ENCODE assay signal across 1 cellular context in the genomic region with DNA sequence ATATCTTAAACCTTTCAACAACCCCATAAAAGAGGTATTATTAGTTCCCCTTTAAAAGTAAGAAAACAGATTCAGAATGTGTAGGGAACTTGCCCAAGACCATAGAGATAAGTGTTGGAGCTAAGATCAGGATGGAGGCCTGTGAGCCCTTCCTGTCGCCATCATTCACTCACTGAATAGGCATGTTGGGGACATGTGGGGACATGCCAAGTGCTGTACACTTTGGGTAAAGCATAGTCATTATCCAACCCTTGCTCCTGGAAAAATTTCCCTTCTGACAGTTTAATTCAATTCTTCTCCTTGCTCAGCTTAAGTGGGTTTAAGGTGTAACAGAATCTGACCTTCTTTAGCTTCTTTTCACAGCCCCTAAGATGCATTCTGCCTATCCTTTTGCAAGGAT.
TF ChIP-seq lines count a peak whose summit lies in the region.

No MANE protein-coding gene starts in this region.

TF ChIP-seq in HepG2, 621 proteins besides CTCF, POLR2A, EP300 and RAD21:
- TF ChIP-seq ZNF605 (CRISPR knock-in tag; IDR thresholded peaks at IDR 0.05), result no peak
- TF ChIP-seq ATF4 (CRISPR knock-in tag; IDR thresholded peaks at IDR 0.05), result no peak
- TF ChIP-seq ZMAT5 (CRISPR knock-in tag; IDR thresholded peaks at IDR 0.05; ENCODE audit: borderline replicate concordance, low read depth), result no peak
- TF ChIP-seq SATB2 (CRISPR knock-in tag; IDR thresholded peaks at IDR 0.05), result no peak
- no peak for TF ChIP-seq CSRNP1 (CRISPR knock-in tag; IDR thresholded peaks at IDR 0.05)
- no peak for TF ChIP-seq KDM6A (CRISPR knock-in tag; IDR thresholded peaks at IDR 0.05; ENCODE audit: low read depth)
- TF ChIP-seq, protein P1, sequence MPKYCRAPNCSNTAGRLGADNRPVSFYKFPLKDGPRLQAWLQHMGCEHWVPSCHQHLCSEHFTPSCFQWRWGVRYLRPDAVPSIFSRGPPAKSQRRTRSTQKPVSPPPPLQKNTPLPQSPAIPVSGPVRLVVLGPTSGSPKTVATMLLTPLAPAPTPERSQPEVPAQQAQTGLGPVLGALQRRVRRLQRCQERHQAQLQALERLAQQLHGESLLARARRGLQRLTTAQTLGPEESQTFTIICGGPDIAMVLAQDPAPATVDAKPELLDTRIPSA (CRISPR knock-in tag; IDR thresholded peaks at IDR 0.05; ENCODE audit: borderline replicate concordance), result no peak
- TF ChIP-seq MED1 (CRISPR knock-in tag; IDR thresholded peaks at IDR 0.05), result no peak
- TF ChIP-seq TIGD3 (CRISPR knock-in tag; IDR thresholded peaks at IDR 0.05; ENCODE audit: borderline replicate concordance), result no peak
- no peak for TF ChIP-seq ZNF792 (CRISPR knock-in tag; IDR thresholded peaks at IDR 0.05)
- no peak for TF ChIP-seq SRSF9 (IDR thresholded peaks at IDR 0.05; ENCODE audit: borderline replicate concordance, insufficient read depth, low read depth, low read length, poor library complexity, severe bottlenecking)
